Comparison of ENCODE assay signal across 9 cellular contexts in the genomic region with DNA sequence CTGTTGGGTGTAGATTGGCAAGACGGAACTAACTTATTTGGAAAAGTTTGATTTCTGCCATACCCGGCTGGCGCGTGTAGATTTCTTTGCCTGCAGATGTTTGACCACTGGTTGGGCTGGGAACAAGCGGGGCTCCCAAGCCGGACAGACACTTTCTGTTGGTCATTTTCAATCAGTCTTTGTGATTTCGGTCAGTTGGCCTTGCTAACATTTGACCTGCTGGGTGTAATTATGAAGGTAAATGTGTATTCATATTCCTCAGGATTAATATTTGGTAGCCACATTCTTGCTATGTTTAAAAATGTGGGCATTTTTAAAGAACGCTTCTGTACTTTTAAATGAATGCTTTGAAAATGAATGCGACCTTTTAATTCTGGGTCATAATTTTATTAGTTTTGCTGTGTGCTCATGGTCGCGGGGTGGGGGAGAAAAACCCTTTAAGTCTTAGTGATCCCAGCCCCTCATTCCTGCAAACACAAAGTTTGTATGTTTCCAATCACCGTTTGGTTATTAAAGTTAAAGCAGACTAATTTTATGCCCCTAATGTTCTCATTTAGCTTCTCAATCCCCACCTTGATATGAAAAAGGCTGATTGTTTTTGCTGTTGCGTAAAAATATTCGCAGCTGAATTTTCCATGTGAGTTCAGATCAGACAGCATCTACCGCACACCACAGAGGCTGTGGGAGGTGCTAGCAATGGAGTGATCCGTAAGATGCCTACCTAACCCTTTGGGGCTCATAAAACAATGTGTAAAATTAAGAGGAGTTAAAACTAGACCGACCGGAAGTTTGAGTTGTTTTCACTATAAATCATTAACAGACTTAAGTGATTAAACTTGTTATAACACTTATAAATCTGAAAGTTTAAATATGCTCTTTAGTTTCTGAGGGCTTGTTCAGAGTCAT. TPM values are rescaled to one million over a fixed set of nuclear protein-coding genes. Genes with fewer than 3 reads are reported as not detected.
DNase-seq lines count a peak whose midpoint lies in the region; ATAC-seq and TF ChIP-seq lines count a peak whose summit lies in the region.
"Had no signal": no experiment of that assay in that cellular context is flagged by ENCODE, and none has a peak within 500 bp of the region (broad histone marks: within the 10 kb centered on the region; RNA-seq: fewer than 3 reads in every experiment).

No MANE protein-coding gene starts in this region.

- no peak overlapping the region for H3K27ac ChIP-seq in A673 (ENCODE audit: low read depth, low read length, poor library complexity, severe bottlenecking)
- H3K27ac ChIP-seq in VCaP = peak overlapping the region; percentile 37
- peak overlapping the region in 58 of 59 donors; percentile 32 to 97 (median 92) for H3K27ac ChIP-seq in dorsolateral prefrontal cortex
- H3K27ac ChIP-seq in thymus (ENCODE audit: low read depth) = no peak overlapping the region

- BruUV-seq in A673 (replicated peaks; lab: Mats Ljungman, UMichigan) = TSS peak; percentile 29

- H3K36me3 ChIP-seq in A673 (ENCODE audit: insufficient read depth, low read length, poor library complexity, severe bottlenecking) = no peaks in the 10 kb centered on the region
- no peaks in the 10 kb centered on the region for H3K36me3 ChIP-seq in thymus (ENCODE audit: control insufficient read depth, insufficient read depth)

- ATAC-seq in naive thymus-derived CD8-positive, alpha-beta T cell = peak; percentile 37 to 41
- ATAC-seq in GM18517 (IDR thresholded peaks at IDR 0.05; ENCODE audit: unreplicated experiment) (no peak), HG03565 (IDR thresholded peaks at IDR 0.05; ENCODE audit: unreplicated experiment) (no peak), GM18909 (IDR thresholded peaks at IDR 0.05; ENCODE audit: poor library complexity, unreplicated experiment) (no peak)

- WGBS in thymus = 51% methylated on average over 18 of the region's 18 CpGs

- H3K27me3 Mint-ChIP-seq in naive thymus-derived CD8-positive, alpha-beta T cell = peaks cover 0 to 14% (median 0%) of the 10 kb centered on the region in 5 donors

- intact Hi-C loops in A673 (cut with micrococcal nuclease; ENCODE audit: unreplicated experiment) = loop anchor here (5.0 to 10.0 kb wide), 3 partner anchors 146 to 247 kb away; no protein-coding TSS in a partner anchor
- intact Hi-C loops in dorsolateral prefrontal cortex (cut with DNase I) = loop anchor here (2.0 to 10.0 kb wide), 6 partner anchors 83 to 236 kb away; no protein-coding TSS in a partner anchor

- peaks cover 0 to 11% (median 0%) of the 10 kb centered on the region in 3 donors for H3K36me3 Mint-ChIP-seq in naive thymus-derived CD8-positive, alpha-beta T cell

- peaks cover 6% of the 10 kb centered on the region for H3K27me3 ChIP-seq in A673 (replicated peaks; ENCODE audit: insufficient read depth, low read depth, low read length, poor library complexity)
- H3K27me3 ChIP-seq in dorsolateral prefrontal cortex = peaks cover 0 to 10% (median 0%) of the 10 kb centered on the region in 45 donors
- peaks cover 23% of the 10 kb centered on the region for H3K27me3 ChIP-seq in thymus (ENCODE audit: control insufficient read depth, insufficient read depth)

- no peaks in the 10 kb centered on the region for H3K9me3 Mint-ChIP-seq in naive thymus-derived CD8-positive, alpha-beta T cell

- peaks cover 63% of the 10 kb centered on the region for H3K4me1 ChIP-seq in A673 (ENCODE audit: insufficient read depth, low read length, poor library complexity, severe bottlenecking)
- H3K4me1 ChIP-seq in thymus (ENCODE audit: control insufficient read depth, insufficient read depth, low read length) = peaks cover 12% of the 10 kb centered on the region

- CTCF ChIA-PET in A673 (lab: Charles Lee) = no interaction called here

- H3K4me3 Mint-ChIP-seq in naive thymus-derived CD8-positive, alpha-beta T cell = peak overlapping the region; percentile 92 to 97 (median 93)

- H3K9me3 ChIP-seq in A673 (ENCODE audit: low read depth, low read length, poor library complexity, severe bottlenecking) = no peaks in the 10 kb centered on the region
- no peaks in the 10 kb centered on the region for H3K9me3 ChIP-seq in thymus (ENCODE audit: control insufficient read depth)

- H3K4me1 Mint-ChIP-seq in naive thymus-derived CD8-positive, alpha-beta T cell = peaks cover 26 to 69% (median 60%) of the 10 kb centered on the region in 4 donors

- peak; percentile 78 for DNase-seq in A673 (ENCODE audit: low spot score)
- peak in 2 of 10 donors; percentile 39 to 44 for DNase-seq in dorsolateral prefrontal cortex
- DNase-seq in naive thymus-derived CD8-positive, alpha-beta T cell = peak in 8 of 10 donors; percentile 34 to 67 (median 40)
- DNase-seq: DND-41 had no signal

- TF ChIP-seq CTCF in A673 (conservative IDR thresholded peaks at IDR 0.05; ENCODE audit: low read depth, low read length) (no peak), VCaP (conservative IDR thresholded peaks at IDR 0.05) (no peak), dorsolateral prefrontal cortex (IDR thresholded peaks at IDR 0.05 in 54 of 56, conservative IDR thresholded peaks at IDR 0.05 in 2 of 56; ENCODE audit: low read depth in 1 of 56, partially characterized antibody in 56 of 56) (no peak)

- H3K4me3 ChIP-seq in A673 (ENCODE audit: low read depth, low read length, poor library complexity, severe bottlenecking) (peak overlapping the region; percentile 50), dorsolateral prefrontal cortex (peak overlapping the region; percentile 50 to 93 (median 75)), thymus (ENCODE audit: low read length) (peak overlapping the region; percentile 7)

- H3K27ac Mint-ChIP-seq in naive thymus-derived CD8-positive, alpha-beta T cell = peak overlapping the region; percentile 61 to 93 (median 92)

- POLR2A ChIA-PET in A673 (lab: Charles Lee; ENCODE audit: low non-redundant PET) = no interaction called here
- POLR2A ChIA-PET in naive thymus-derived CD8-positive, alpha-beta T cell (lab: Charles Lee) = interaction anchor here (1.0 to 3.0 kb wide), 9 partner anchors 14 to 147 kb away, joined by 3 to 36 read pairs (median 9); no protein-coding TSS in a partner anchor

RNA-seq across cellular contexts. Expression of a gene that starts 1.5 kb away (rescaled TPM):
- 8.4 and 9.1 TPM in 2 replicates for total RNA-seq in A673 (2021)
- total RNA-seq in dorsolateral prefrontal cortex = 100 to 1,000 TPM in 52 of 120 experiments, 10 to 100 TPM in 68; 42.2 to 182 (median 97.5) TPM
- 10 to 100 TPM; 35.2 to 35.9 TPM for total RNA-seq in naive thymus-derived CD8-positive, alpha-beta T cell
- polyA plus RNA-seq in naive thymus-derived CD8-positive, alpha-beta T cell = 10 to 100 TPM in 2 of 3 donors, 1 to 10 TPM in 1; 8.3 to 21.7 (median 13.7) TPM
- 1.8 TPM for polyA plus RNA-seq in thymus

Comparison
In these comparisons a context has a peak if more than half of its experiments do, and no peak if none do; other contexts are left out.
1. H3K27ac ChIP-seq: peak in VCaP (single experiment) and dorsolateral prefrontal cortex (58 of 59); none in A673 (single experiment) and thymus (single experiment).
2. H3K4me3 ChIP-seq: peak in every context shown above with its lines; median percentile 75 in dorsolateral prefrontal cortex; 50 in A673; 7 in thymus.
3. ATAC-seq: peak in naive thymus-derived CD8-positive, alpha-beta T cell (2 of 2); none in GM18517 (single experiment), HG03565 (single experiment) and GM18909 (single experiment).